In genomic region chr13:50969691-50970090, GRCh38 we compare ENCODE assay signal across 9 cellular contexts.
DNase-seq lines count a peak whose midpoint lies in the region; ATAC-seq, FAIRE-seq and TF ChIP-seq lines count a peak whose summit lies in the region.
"Had no signal": no experiment of that assay in that cellular context is flagged by ENCODE, and none has a peak within 500 bp of the region (broad histone marks: within the 10 kb centered on the region; RNA-seq: fewer than 3 reads in every experiment).

No MANE protein-coding gene starts in this region.

- no peak overlapping the region for H3K4me3 Mint-ChIP-seq in WTC11

- DNase-seq in COR-L47 (lab: John Stamatoyannopoulos, UW) (peak; percentile 60), WTC11 (ENCODE audit: low spot score) (peak; percentile 49), iPS-NIHi11 (ENCODE audit: low spot score) (peak; percentile 68), activated gamma-delta T cell (lab: John Stamatoyannopoulos, UW) (no peak), NCI-H1436 (lab: John Stamatoyannopoulos, UW) (no peak), frontal cortex (ENCODE audit: low spot score in 2 of 2) (no peak), lower lobe of right lung (no peak)

- H3K9ac ChIP-seq in Loucy (ENCODE audit: low read depth, low read length, poor library complexity, severe bottlenecking) = no peak overlapping the region

- CTCF ChIA-PET in WTC11 (lab: Charles Lee) = interaction anchor here (1.1 to 2.5 kb wide), 8 partner anchors 20 to 151 kb away, joined by 3 to 9 read pairs (median 5); no protein-coding TSS in a partner anchor

- H3K4me3 ChIP-seq in Loucy (ENCODE audit: low read length, poor library complexity, severe bottlenecking) = no peak overlapping the region
- H3K4me3 ChIP-seq in lower lobe of right lung = no peak overlapping the region
- H3K4me3 ChIP-seq: esophagus muscularis mucosa had no signal

- H3F3A ChIP-seq in Loucy (ENCODE audit: low read depth) = no peaks in the 10 kb centered on the region

- peaks cover 5% of the 10 kb centered on the region for H4K20me1 ChIP-seq in Loucy (ENCODE audit: insufficient read depth, low read length, poor library complexity, severe bottlenecking)

- H3K27me3 ChIP-seq in Loucy (ENCODE audit: insufficient read depth, low read length, poor library complexity, severe bottlenecking) = no peaks in the 10 kb centered on the region
- no peaks in the 10 kb centered on the region for H3K27me3 ChIP-seq in lower lobe of right lung (ENCODE audit: low read depth)
- H3K27me3 ChIP-seq: esophagus muscularis mucosa had no signal

- peaks cover 2% of the 10 kb centered on the region; the same call in 1 of the 2 replicates for H3K9me3 Mint-ChIP-seq in WTC11

- H3K27me3 Mint-ChIP-seq in WTC11 (ENCODE audit: low read depth) = no peaks in the 10 kb centered on the region

- TF ChIP-seq CTCF in Loucy (conservative IDR thresholded peaks at IDR 0.05; ENCODE audit: low read length) (peak; percentile 20; the same call in 1 of the 2 replicates), WTC11 (IDR thresholded peaks at IDR 0.05) (no peak), lower lobe of right lung (IDR thresholded peaks at IDR 0.05) (no peak)

- intact Hi-C loops in lower lobe of right lung (cut with DNase I) = no loop called here

- H3K36me3 Mint-ChIP-seq in WTC11 = no peaks in the 10 kb centered on the region; the same call in none of the 2 replicates

- peak overlapping the region; percentile 78; the same call in 1 of the 2 replicates for H3K27ac Mint-ChIP-seq in WTC11

- FAIRE-seq in frontal cortex (lab: Jason Lieb, UNC) = no peak

- no peaks in the 10 kb centered on the region for H3K4me1 ChIP-seq in Loucy (ENCODE audit: insufficient read depth, low read length, poor library complexity, severe bottlenecking)
- H3K4me1 ChIP-seq in lower lobe of right lung = no peaks in the 10 kb centered on the region
- H3K4me1 ChIP-seq: esophagus muscularis mucosa had no signal

- ATAC-seq in WTC11 = peak; percentile 99
- ATAC-seq in lower lobe of right lung = no peak

- POLR2A ChIA-PET in WTC11 (lab: Charles Lee) = no interaction called here

- H3K9me2 ChIP-seq in Loucy (replicated peaks; ENCODE audit: low read depth, low read length) = no peaks in the 10 kb centered on the region

- peaks cover 4% of the 10 kb centered on the region for H3K4me1 Mint-ChIP-seq in WTC11

- no peaks in the 10 kb centered on the region for H3K9me3 ChIP-seq in Loucy (ENCODE audit: insufficient read depth, low read depth, low read length)
- no peaks in the 10 kb centered on the region for H3K9me3 ChIP-seq in lower lobe of right lung
- H3K9me3 ChIP-seq: esophagus muscularis mucosa had no signal

- H3K36me3 ChIP-seq in Loucy (ENCODE audit: insufficient read depth, low read length) = peaks cover 80% of the 10 kb centered on the region
- H3K36me3 ChIP-seq in lower lobe of right lung = peaks cover 29% of the 10 kb centered on the region

- H3K27ac ChIP-seq in lower lobe of right lung = no peak overlapping the region
- H3K27ac ChIP-seq: esophagus muscularis mucosa had no signal

- no peak overlapping the region for H2AFZ ChIP-seq in Loucy (ENCODE audit: low read length)

- H3K79me2 ChIP-seq in Loucy (ENCODE audit: insufficient read depth, low read length) = no peaks in the 10 kb centered on the region

- no peak overlapping the region for H3K4me2 ChIP-seq in Loucy (ENCODE audit: low read depth, low read length, poor library complexity, severe bottlenecking)

TF ChIP-seq in WTC11, 78 proteins besides CTCF, POLR2A, EP300 and RAD21:
- TF ChIP-seq ZNF121 (CRISPR knock-in tag; IDR thresholded peaks at IDR 0.05) (no peak), ELF4 (CRISPR knock-in tag; IDR thresholded peaks at IDR 0.05; ENCODE audit: low read depth) (no peak), E2F4 (CRISPR knock-in tag; IDR thresholded peaks at IDR 0.05; ENCODE audit: borderline replicate concordance, low read depth) (no peak), SMAD4 (CRISPR knock-in tag; IDR thresholded peaks at IDR 0.05) (no peak), GABPB1 (CRISPR knock-in tag; IDR thresholded peaks at IDR 0.05) (no peak), ATF1 (CRISPR knock-in tag; IDR thresholded peaks at IDR 0.05) (no peak), JUN (CRISPR knock-in tag; IDR thresholded peaks at IDR 0.05) (no peak)

Comparison
In these comparisons a context has a peak if more than half of its experiments do, and no peak if none do; other contexts are left out.
1. DNase-seq: peak in COR-L47 (single experiment), WTC11 (single experiment) and iPS-NIHi11 (single experiment); none in activated gamma-delta T cell (single experiment), NCI-H1436 (single experiment), frontal cortex (0 of 2) and lower lobe of right lung (single experiment).